In genomic region chr3:5190147-5190791, GRCh38 we compare ENCODE assay signal across 10 cellular contexts. TPM values are rescaled to one million over a fixed set of nuclear protein-coding genes. Genes with fewer than 3 reads are reported as not detected.
A peak's percentile ranks its signal among the peaks of the same experiment; 100 is the strongest.
DNase-seq lines count a peak whose midpoint lies in the region; ATAC-seq and TF ChIP-seq lines count a peak whose summit lies in the region.
"Had no signal": no experiment of that assay in that cellular context is flagged by ENCODE, and none has a peak within 500 bp of the region (broad histone marks: within the 10 kb centered on the region; RNA-seq: fewer than 3 reads in every experiment).

No MANE protein-coding gene starts in this region.

- peak overlapping the region; percentile 97 for H3K4me2 ChIP-seq in BLaER1

- DNase-seq in activated naive CD8-positive, alpha-beta T cell treated with anti-CD3 and anti-CD28 coated beads, Interleukin-2, amount 50 U/mL, for 24 hours: peak; percentile 44
- DNase-seq in naive B cell (no peak), C1 segment of cervical spinal cord (lab: John Stamatoyannopoulos, UW) (no peak), G401 (ENCODE audit: low spot score) (no peak)
- DNase-seq: caudate nucleus, NCI-H1417 treated with DMSO at 0.1 percent for 48 hours had no signal

- peak overlapping the region; percentile 98 for H3K4me3 Mint-ChIP-seq in activated naive CD8-positive, alpha-beta T cell treated with anti-CD3 and anti-CD28 coated beads, Interleukin-2, amount 50 U/mL, for 24 hours
- peak overlapping the region; percentile 84 to 99 (median 98) for H3K4me3 Mint-ChIP-seq in naive B cell

- in situ Hi-C loops in G401 (cut with HindIII; ENCODE audit: low sequenced_read_pairs): no loop called here

- CTCF ChIA-PET in HEK293 (lab: Yijun Ruan, JAX): interaction anchor here (0.7 kb wide), 1 partner anchor 481 kb away, joined by 5 read pairs; no protein-coding TSS in a partner anchor

- H3K36me3 ChIP-seq in BLaER1: peaks cover 70% of the 10 kb centered on the region
- peaks cover 0 to 7% of the 10 kb centered on the region in 2 experiments; a peak in 1 of 3 replicates for H3K36me3 ChIP-seq in HEK293 (ENCODE audit: control insufficient read depth in 2 of 2, insufficient read depth in 1 of 2, low read length in 2 of 2)

- no peaks in the 10 kb centered on the region for H3K9me3 Mint-ChIP-seq in activated naive CD8-positive, alpha-beta T cell treated with anti-CD3 and anti-CD28 coated beads, Interleukin-2, amount 50 U/mL, for 24 hours
- no peaks in the 10 kb centered on the region for H3K9me3 Mint-ChIP-seq in naive B cell

- no peak for TF ChIP-seq CTCF in HEK293 (tag by site-specific recombination; IDR thresholded peaks at IDR 0.05)

- ATAC-seq in activated naive CD8-positive, alpha-beta T cell treated with anti-CD3 and anti-CD28 coated beads, Interleukin-2, amount 50 U/mL, for 24 hours: peak; percentile 30
- ATAC-seq in naive B cell (ENCODE audit: low read depth in 2 of 2) (no peak), HG03460 (IDR thresholded peaks at IDR 0.05; ENCODE audit: unreplicated experiment) (no peak), GM18502 (IDR thresholded peaks at IDR 0.05; ENCODE audit: poor library complexity, unreplicated experiment) (no peak)

- no peaks in the 10 kb centered on the region for H3K27me3 ChIP-seq in BLaER1

- H3K27me3 Mint-ChIP-seq in activated naive CD8-positive, alpha-beta T cell treated with anti-CD3 and anti-CD28 coated beads, Interleukin-2, amount 50 U/mL, for 24 hours: peaks cover 2% of the 10 kb centered on the region
- no peaks in the 10 kb centered on the region for H3K27me3 Mint-ChIP-seq in naive B cell

- H3K27ac Mint-ChIP-seq in activated naive CD8-positive, alpha-beta T cell treated with anti-CD3 and anti-CD28 coated beads, Interleukin-2, amount 50 U/mL, for 24 hours: peak overlapping the region; percentile 97
- H3K27ac Mint-ChIP-seq in naive B cell: peak overlapping the region; percentile 45 to 99 (median 92)

- peak overlapping the region; percentile 100 for H3K9ac ChIP-seq in BLaER1

- peaks cover 56% of the 10 kb centered on the region for H3K36me3 Mint-ChIP-seq in activated naive CD8-positive, alpha-beta T cell treated with anti-CD3 and anti-CD28 coated beads, Interleukin-2, amount 50 U/mL, for 24 hours (ENCODE audit: low read depth)
- peaks cover 13 to 16% of the 10 kb centered on the region in 2 donors for H3K36me3 Mint-ChIP-seq in naive B cell

- H3K4me3 ChIP-seq in BLaER1 (peak overlapping the region; percentile 98), HEK293 (ENCODE audit: low read depth, low read length) (no peak overlapping the region; the same call in 1 of the 2 replicates)

- H3K27ac ChIP-seq in BLaER1 (peak overlapping the region; percentile 100), HEK293 (ENCODE audit: extremely low read depth, low read depth, low read length) (no peak overlapping the region)

- peaks cover 62% of the 10 kb centered on the region for H3K4me1 Mint-ChIP-seq in activated naive CD8-positive, alpha-beta T cell treated with anti-CD3 and anti-CD28 coated beads, Interleukin-2, amount 50 U/mL, for 24 hours
- peaks cover 55 to 74% (median 72%) of the 10 kb centered on the region in 3 donors for H3K4me1 Mint-ChIP-seq in naive B cell

- H3K9me3 ChIP-seq in BLaER1 (no peaks in the 10 kb centered on the region), HEK293 (ENCODE audit: control insufficient read depth, insufficient read depth, low read depth, low read length) (no peaks in the 10 kb centered on the region)

- H4K20me1 ChIP-seq in BLaER1: peaks cover 78% of the 10 kb centered on the region

- POLR2A ChIA-PET in HEK293 (lab: Yijun Ruan, JAX): interaction anchor here (0.7 kb wide), 1 partner anchor 68 kb away, joined by 4 read pairs; no protein-coding TSS in a partner anchor

- H3K4me1 ChIP-seq in BLaER1 (peaks cover 33% of the 10 kb centered on the region), HEK293 (ENCODE audit: control insufficient read depth, insufficient read depth, low read length) (peaks cover 12% of the 10 kb centered on the region)

TF ChIP-seq in HEK293, 187 proteins besides CTCF, POLR2A, EP300 and RAD21:
- TF ChIP-seq MEIS1 (CRISPR knock-in tag; IDR thresholded peaks at IDR 0.05; ENCODE audit: borderline replicate concordance): no peak
- peak; percentile 51; the same call in 1 of the 2 replicates for TF ChIP-seq ZNF2 (tag by site-specific recombination; IDR thresholded peaks at IDR 0.05)
- peak; percentile 70 for TF ChIP-seq PRDM6 (tag by site-specific recombination; IDR thresholded peaks at IDR 0.05)
- peak; percentile 48; the same call in 1 of the 2 replicates for TF ChIP-seq ZNF600 (tag by site-specific recombination; IDR thresholded peaks at IDR 0.05)
- TF ChIP-seq ZNF692 (tag by site-specific recombination; IDR thresholded peaks at IDR 0.05): no peak
- TF ChIP-seq ZXDB (tag by site-specific recombination; IDR thresholded peaks at IDR 0.05): peak; percentile 14; the same call in 1 of the 2 replicates
- TF ChIP-seq PRDM10 (tag by site-specific recombination; IDR thresholded peaks at IDR 0.05): no peak
- TF ChIP-seq MZF1 (tag by site-specific recombination; IDR thresholded peaks at IDR 0.05; ENCODE audit: borderline replicate concordance): no peak
TF ChIP-seq in HEK293: peak in this region for 4.

RNA-seq across cellular contexts. Expression of gene EDEM1, which starts 2.8 kb away (rescaled TPM):
- polyA plus RNA-seq in naive B cell (ENCODE audit: low read depth in 6 of 6): 10 to 100 TPM; 43.5 to 77.8 (median 57.4) TPM
- 10.4 and 12.6 TPM in 2 replicates for total RNA-seq in G401 (2014; rRNA removed; shearing (Covaris generic))
